In genomic region chr5:180976518-180976917, GRCh38 we compare ENCODE assay signal across 25 cellular contexts. TPM values are rescaled to one million over a fixed set of nuclear protein-coding genes. Genes with fewer than 3 reads are reported as not detected.
DNase-seq lines count a peak whose midpoint lies in the region; ATAC-seq, FAIRE-seq and TF ChIP-seq lines count a peak whose summit lies in the region.
"Had no signal": no experiment of that assay in that cellular context is flagged by ENCODE, and none has a peak within 500 bp of the region (broad histone marks: within the 10 kb centered on the region; RNA-seq: fewer than 3 reads in every experiment).

No MANE protein-coding gene starts in this region.

- no peak for DNase-seq in activated T-cell treated with anti-CD3 and anti-CD28 coated beads, Interleukin-2, amount 50 U/mL, for 24 hours
- DNase-seq in activated T-cell treated with anti-CD3 and anti-CD28 coated beads, Interleukin-2, amount 50 U/mL, for 1 hour, result no peak
- DNase-seq in small intestine (peak; percentile 82), sciatic nerve (ENCODE audit: low spot score) (no peak)
- DNase-seq: activated CD8-positive, alpha-beta memory T cell treated with anti-CD3 and anti-CD28 coated beads, Interleukin-2, amount 50 U/mL, for 4 hours; activated naive CD8-positive, alpha-beta T cell treated with anti-CD3 and anti-CD28 coated beads, Interleukin-2, amount 10 ng/mL, durations not matched to agents 7 days and 5 days; brain microvascular endothelial cell; kidney glomerular epithelial cell; MM.1S; NCI-H146; NCI-H774; stimulated activated CD4-positive, alpha-beta T cell treated with anti-CD3 and anti-CD28 coated beads, Interleukin-4, amount 100 ng/mL, for 1 hour had no signal

- H2AFZ ChIP-seq in Loucy (ENCODE audit: low read length), result peak overlapping the region; percentile 60; the same call in 1 of the 2 replicates

- peak overlapping the region; percentile 79 for H3K27ac Mint-ChIP-seq in activated T-cell treated with anti-CD3 and anti-CD28 coated beads, Interleukin-2, amount 50 U/mL, for 24 hours
- peak overlapping the region; percentile 68 for H3K27ac Mint-ChIP-seq in activated naive CD8-positive, alpha-beta T cell
- H3K27ac Mint-ChIP-seq: activated naive CD8-positive, alpha-beta T cell treated with anti-CD3 and anti-CD28 coated beads, Interleukin-2, amount 10 ng/mL, durations not matched to agents 7 days and 5 days; dendritic cell treated with granulocyte-macrophage colony-stimulating factor and Interleukin-4, amounts not matched to agents 40 ng/mL and 50 ng/mL, for 4 days had no signal

- peak overlapping the region in 1 of 2 donors; percentile 58 for H3K27ac ChIP-seq in small intestine (ENCODE audit: low read depth in 1 of 2, low read length in 1 of 2)
- H3K27ac ChIP-seq: A549, brain microvascular endothelial cell, SJSA1 had no signal

- peaks cover 22% of the 10 kb centered on the region for H3K4me1 Mint-ChIP-seq in activated T-cell treated with anti-CD3 and anti-CD28 coated beads, Interleukin-2, amount 50 U/mL, for 24 hours (ENCODE audit: low read depth)
- H3K4me1 Mint-ChIP-seq in activated naive CD8-positive, alpha-beta T cell (ENCODE audit: low read depth), result peaks cover 17% of the 10 kb centered on the region

- no peaks in the 10 kb centered on the region for H3K27me3 ChIP-seq in Loucy (ENCODE audit: insufficient read depth, low read length, poor library complexity, severe bottlenecking)
- H3K27me3 ChIP-seq in small intestine (ENCODE audit: control insufficient read depth in 2 of 2, insufficient read depth in 2 of 2, low read length in 2 of 2), result no peaks in the 10 kb centered on the region
- H3K27me3 ChIP-seq: BLaER1 treated with 17β-estradiol and CSF1 and Interleukin-3, amounts not matched to agents 10 nM and 100 nM; brain microvascular endothelial cell had no signal

- H3K4me1 ChIP-seq in Loucy (ENCODE audit: insufficient read depth, low read length, poor library complexity, severe bottlenecking) (peaks cover 36% of the 10 kb centered on the region), small intestine (ENCODE audit: control insufficient read depth in 2 of 2, insufficient read depth in 1 of 2, low read depth in 1 of 2, low read length in 1 of 2) (no peaks in the 10 kb centered on the region)
- H3K4me1 ChIP-seq: A549, SJSA1 had no signal

- no peaks in the 10 kb centered on the region for H3K9me3 Mint-ChIP-seq in activated T-cell treated with anti-CD3 and anti-CD28 coated beads, Interleukin-2, amount 50 U/mL, for 24 hours
- no peaks in the 10 kb centered on the region for H3K9me3 Mint-ChIP-seq in activated naive CD8-positive, alpha-beta T cell (ENCODE audit: low read depth)
- H3K9me3 Mint-ChIP-seq: activated naive CD8-positive, alpha-beta T cell treated with anti-CD3 and anti-CD28 coated beads, Interleukin-2, amount 10 ng/mL, durations not matched to agents 7 days and 5 days; dendritic cell treated with granulocyte-macrophage colony-stimulating factor and Interleukin-4, amounts not matched to agents 40 ng/mL and 50 ng/mL, for 4 days had no signal

- no peaks in the 10 kb centered on the region; the same call in 1 of the 2 replicates for H3F3A ChIP-seq in Loucy (ENCODE audit: low read depth)

- no peaks in the 10 kb centered on the region for H3K9me2 ChIP-seq in Loucy (replicated peaks; ENCODE audit: low read depth, low read length)

- no peak for FAIRE-seq in small intestine (lab: Jason Lieb, UNC)
- FAIRE-seq: A549, endothelial cell of umbilical vein, HepG2 had no signal

- H3K79me2 ChIP-seq in Loucy (ENCODE audit: insufficient read depth, low read length), result no peaks in the 10 kb centered on the region

- no peak for TF ChIP-seq CTCF in Loucy (conservative IDR thresholded peaks at IDR 0.05; ENCODE audit: low read length)

- 23 to 49% (median 31%) methylated on average over 6 of the region's 6 CpGs for WGBS in small intestine, 3 donors

- H3K36me3 ChIP-seq in Loucy (ENCODE audit: insufficient read depth, low read length) (no peaks in the 10 kb centered on the region), small intestine (ENCODE audit: control insufficient read depth in 2 of 2, insufficient read depth in 2 of 2, low read length in 2 of 2) (no peaks in the 10 kb centered on the region)
- H3K36me3 ChIP-seq: BLaER1 treated with 17β-estradiol and CSF1 and Interleukin-3, amounts not matched to agents 10 nM and 100 nM; brain microvascular endothelial cell; SJSA1 had no signal

- H3K4me3 Mint-ChIP-seq in activated T-cell treated with anti-CD3 and anti-CD28 coated beads, Interleukin-2, amount 50 U/mL, for 24 hours, result no peak overlapping the region
- H3K4me3 Mint-ChIP-seq in activated naive CD8-positive, alpha-beta T cell, result no peak overlapping the region
- H3K4me3 Mint-ChIP-seq: activated naive CD8-positive, alpha-beta T cell treated with anti-CD3 and anti-CD28 coated beads, Interleukin-2, amount 10 ng/mL, durations not matched to agents 7 days and 5 days; dendritic cell treated with granulocyte-macrophage colony-stimulating factor and Interleukin-4, amounts not matched to agents 40 ng/mL and 50 ng/mL, for 4 days had no signal

- no peaks in the 10 kb centered on the region for H3K9me3 ChIP-seq in Loucy (ENCODE audit: insufficient read depth, low read depth, low read length)
- no peaks in the 10 kb centered on the region for H3K9me3 ChIP-seq in small intestine (ENCODE audit: control insufficient read depth, low read depth)
- H3K9me3 ChIP-seq: A549, SJSA1 had no signal

- intact Hi-C loops in sciatic nerve (cut with DNase I), result no loop called here

- H3K4me2 ChIP-seq in Loucy (ENCODE audit: low read depth, low read length, poor library complexity, severe bottlenecking), result peak overlapping the region; percentile 80
- H3K4me2 ChIP-seq: A549 had no signal

- peak overlapping the region; percentile 59 for H3K9ac ChIP-seq in Loucy (ENCODE audit: low read depth, low read length, poor library complexity, severe bottlenecking)
- H3K9ac ChIP-seq: BLaER1 treated with 17β-estradiol and CSF1 and Interleukin-3, amounts not matched to agents 10 nM and 100 nM had no signal

- peak overlapping the region; percentile 44 for H3K4me3 ChIP-seq in Loucy (ENCODE audit: low read length, poor library complexity, severe bottlenecking)
- H3K4me3 ChIP-seq in small intestine (ENCODE audit: low read depth in 1 of 2, low read length in 2 of 2), result no peak overlapping the region
- H3K4me3 ChIP-seq: A549; BLaER1 treated with 17β-estradiol and CSF1 and Interleukin-3, amounts not matched to agents 10 nM and 100 nM; SJSA1 had no signal

- no peaks in the 10 kb centered on the region for H3K36me3 Mint-ChIP-seq in activated T-cell treated with anti-CD3 and anti-CD28 coated beads, Interleukin-2, amount 50 U/mL, for 24 hours (ENCODE audit: low read depth)
- H3K36me3 Mint-ChIP-seq in activated naive CD8-positive, alpha-beta T cell, result no peaks in the 10 kb centered on the region
- H3K36me3 Mint-ChIP-seq: activated naive CD8-positive, alpha-beta T cell treated with anti-CD3 and anti-CD28 coated beads, Interleukin-2, amount 10 ng/mL, durations not matched to agents 7 days and 5 days had no signal

- ATAC-seq in GM21529 (IDR thresholded peaks at IDR 0.05; ENCODE audit: unreplicated experiment) (no peak), sciatic nerve (no peak), GM21381 (IDR thresholded peaks at IDR 0.05; ENCODE audit: unreplicated experiment) (no peak)
- ATAC-seq: A549, HepG2 had no signal

- no peaks in the 10 kb centered on the region for H3K27me3 Mint-ChIP-seq in activated T-cell treated with anti-CD3 and anti-CD28 coated beads, Interleukin-2, amount 50 U/mL, for 24 hours
- H3K27me3 Mint-ChIP-seq in activated naive CD8-positive, alpha-beta T cell, result no peaks in the 10 kb centered on the region

- no peaks in the 10 kb centered on the region for H4K20me1 ChIP-seq in Loucy (ENCODE audit: insufficient read depth, low read length, poor library complexity, severe bottlenecking)
- H4K20me1 ChIP-seq: BLaER1 treated with 17β-estradiol and CSF1 and Interleukin-3, amounts not matched to agents 10 nM and 100 nM had no signal

RNA-seq across cellular contexts. Expression of gene BTNL3, which starts 12.1 kb away (rescaled TPM):
- polyA plus RNA-seq in small intestine, result 100 to 1,000 TPM in 1 of 3 donors, 10 to 100 TPM in 2; 35.6 to 121 (median 83.2) TPM
- not detected for total RNA-seq in sciatic nerve
- total RNA-seq: activated naive CD8-positive, alpha-beta T cell treated with anti-CD3 and anti-CD28 coated beads, Interleukin-2, amount 10 ng/mL, durations not matched to agents 7 days and 5 days; endothelial cell of umbilical vein; HepG2; posterior vena cava; SJSA1; skeletal muscle tissue had no signal
- polyA plus RNA-seq: A549, endothelial cell of umbilical vein, HepG2, neural cell had no signal
